Comparison of ENCODE assay signal across 8 cellular contexts in the genomic region with DNA sequence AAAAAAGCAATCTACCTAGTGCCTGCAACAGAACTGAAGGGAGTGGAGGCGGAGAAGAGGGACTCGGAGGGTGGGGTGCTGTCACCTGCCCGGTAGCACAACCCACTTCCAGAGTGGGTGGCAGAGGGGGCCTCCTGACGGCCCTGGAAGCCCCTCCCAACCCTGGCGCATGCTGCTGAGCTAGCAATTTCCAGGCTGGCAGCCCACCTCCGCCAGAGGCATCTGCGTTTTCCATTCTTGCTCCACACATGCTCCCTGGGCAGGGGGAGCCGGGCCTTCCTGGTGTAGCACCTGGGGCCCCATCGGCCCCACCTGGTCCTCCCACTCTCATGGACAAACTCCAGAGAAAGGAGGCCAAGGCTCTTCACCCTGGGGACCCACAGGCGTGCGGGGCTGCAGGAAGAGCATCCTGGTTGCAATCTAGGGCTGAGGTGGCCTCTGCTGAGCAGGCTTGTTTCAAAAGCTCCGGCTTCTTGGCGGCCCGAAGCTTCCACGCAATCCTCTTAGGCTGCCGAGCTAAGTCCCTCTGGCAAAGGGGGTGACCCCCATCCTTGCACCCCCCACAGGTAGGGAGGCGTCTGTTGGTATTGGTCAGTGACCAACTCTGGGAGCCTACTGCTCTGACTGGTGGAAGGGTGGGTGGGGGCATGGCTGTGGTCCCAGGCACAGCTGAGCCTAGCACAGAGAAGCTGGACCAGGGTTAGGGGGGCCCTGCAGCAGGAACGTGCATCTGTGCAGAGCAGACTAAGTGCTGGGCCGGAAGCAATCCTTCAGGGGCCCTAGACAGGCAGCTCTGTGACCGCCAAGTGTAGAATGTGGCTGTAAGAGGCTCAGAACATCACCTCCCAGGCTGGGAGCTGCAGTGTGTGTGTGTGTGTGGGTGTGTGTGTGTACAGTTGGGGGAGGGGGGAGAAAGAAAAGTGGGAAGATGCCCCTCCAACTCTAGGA. TPM values are rescaled to one million over a fixed set of nuclear protein-coding genes. Genes with fewer than 3 reads are reported as not detected.
DNase-seq lines count a peak whose midpoint lies in the region; ATAC-seq and TF ChIP-seq lines count a peak whose summit lies in the region.

No MANE protein-coding gene starts in this region.

- POLR2A ChIA-PET in naive thymus-derived CD4-positive, alpha-beta T cell (lab: Charles Lee): no interaction called here

- H3K36me3 Mint-ChIP-seq in naive thymus-derived CD4-positive, alpha-beta T cell: peaks cover 0 to 12% (median 0%) of the 10 kb centered on the region in 5 donors

- no peak for TF ChIP-seq CTCF in SU-DHL-6 (IDR thresholded peaks at IDR 0.05; ENCODE audit: insufficient read depth, low read length, poor library complexity, severe bottlenecking)
- TF ChIP-seq CTCF in epithelial cell of esophagus (IDR thresholded peaks at IDR 0.05; ENCODE audit: insufficient read depth, low read depth, low read length, missing control alignments): no peak

- H3K4me1 ChIP-seq in ES-I3 (ENCODE audit: insufficient read depth, low read length): peaks cover 7% of the 10 kb centered on the region; the same call in 1 of the 2 replicates
- H3K4me1 ChIP-seq in naive thymus-derived CD4-positive, alpha-beta T cell (ENCODE audit: control insufficient read depth in 2 of 2, insufficient read depth in 2 of 2, low read length in 2 of 2): peaks cover 10 to 24% of the 10 kb centered on the region in 2 donors

- H3K9ac ChIP-seq in ES-I3 (ENCODE audit: low read depth, low read length) (peak overlapping the region; percentile 74; the same call in 1 of the 2 replicates), SU-DHL-6 (ENCODE audit: low read length) (0 out of 2 replicates have a peak overlapping the region, but pooled peaks have one; percentile 63)

- no peaks in the 10 kb centered on the region for H3F3A ChIP-seq in SU-DHL-6 (ENCODE audit: insufficient read depth)

- H3K27me3 ChIP-seq in SU-DHL-6 (ENCODE audit: low read length): no peaks in the 10 kb centered on the region
- no peaks in the 10 kb centered on the region for H3K27me3 ChIP-seq in naive thymus-derived CD4-positive, alpha-beta T cell (ENCODE audit: control insufficient read depth in 2 of 2, insufficient read depth in 2 of 2, low read length in 2 of 2)

- H3K4me3 ChIP-seq in SU-DHL-6 (ENCODE audit: insufficient read depth, low read length, poor library complexity, severe bottlenecking) (no peak overlapping the region), epithelial cell of esophagus (ENCODE audit: low read length) (peak overlapping the region; percentile 74)
- H3K4me3 ChIP-seq in naive thymus-derived CD4-positive, alpha-beta T cell (ENCODE audit: low read length): peak overlapping the region; percentile 63

- peak overlapping the region; percentile 83 to 92 (median 88) for H3K4me3 Mint-ChIP-seq in naive thymus-derived CD4-positive, alpha-beta T cell

- no peak overlapping the region for H2AFZ ChIP-seq in SU-DHL-6 (ENCODE audit: low read depth, low read length, severe bottlenecking)

- no peak overlapping the region for H3K27ac ChIP-seq in SU-DHL-6 (ENCODE audit: low read depth, low read length)
- no peak overlapping the region for H3K27ac ChIP-seq in naive thymus-derived CD4-positive, alpha-beta T cell (ENCODE audit: low read depth, low read length)

- ATAC-seq in naive thymus-derived CD4-positive, alpha-beta T cell: no peak
- ATAC-seq in GM18873 (IDR thresholded peaks at IDR 0.05; ENCODE audit: low FRiP score, unreplicated experiment): no peak
- no peak for ATAC-seq in HG02571 (IDR thresholded peaks at IDR 0.05; ENCODE audit: unreplicated experiment)

- peak overlapping the region in 5 of 9 donors; percentile 22 to 82 (median 57) for H3K27ac Mint-ChIP-seq in naive thymus-derived CD4-positive, alpha-beta T cell

- H3K27me3 Mint-ChIP-seq in naive thymus-derived CD4-positive, alpha-beta T cell: peaks cover 0 to 14% (median 0%) of the 10 kb centered on the region in 5 donors

- H3K9me3 Mint-ChIP-seq in naive thymus-derived CD4-positive, alpha-beta T cell: no peaks in the 10 kb centered on the region

- H3K9me3 ChIP-seq in ES-I3 (ENCODE audit: control insufficient read depth, insufficient read depth, low read length): no peaks in the 10 kb centered on the region
- H3K9me3 ChIP-seq in SU-DHL-6 (ENCODE audit: insufficient read depth, low read length): no peaks in the 10 kb centered on the region
- H3K9me3 ChIP-seq in naive thymus-derived CD4-positive, alpha-beta T cell (ENCODE audit: control insufficient read depth in 2 of 3, low read length in 3 of 3): no peaks in the 10 kb centered on the region

- no peak for DNase-seq in epithelial cell of esophagus (ENCODE audit: low read depth)
- peak in 2 of 9 donors; percentile 3 to 20 for DNase-seq in naive thymus-derived CD4-positive, alpha-beta T cell
- DNase-seq in NCI-H524 treated with DMSO at 0.1 percent for 48 hours (lab: John Stamatoyannopoulos, UW): no peak
- DNase-seq in putamen (ENCODE audit: low spot score): no peak

- peaks cover 4% of the 10 kb centered on the region; the same call in 1 of the 2 replicates for H4K20me1 ChIP-seq in SU-DHL-6 (ENCODE audit: low read depth, low read length)

- CTCF ChIA-PET in naive thymus-derived CD4-positive, alpha-beta T cell (lab: Charles Lee): interaction anchor here (0.7 kb wide), 1 partner anchor 10 kb away, joined by 3 read pairs; no protein-coding TSS in a partner anchor

- intact Hi-C loops in naive thymus-derived CD4-positive, alpha-beta T cell (cut with micrococcal nuclease): loop anchor here (5.0 to 10.0 kb wide), 4 partner anchors 84 to 614 kb away; partner anchors contain the start of genes SFT2D3 (in 1 of the 2) and UGGT1 (in 1 of the 2)

- peaks cover 20% of the 10 kb centered on the region for H3K79me2 ChIP-seq in SU-DHL-6 (ENCODE audit: insufficient read depth, low read length)

- peaks cover 25 to 59% (median 52%) of the 10 kb centered on the region in 7 donors for H3K4me1 Mint-ChIP-seq in naive thymus-derived CD4-positive, alpha-beta T cell

- no peaks in the 10 kb centered on the region for H3K9me2 ChIP-seq in SU-DHL-6 (replicated peaks; ENCODE audit: insufficient read depth, low read length)

- H3K36me3 ChIP-seq in ES-I3 (ENCODE audit: insufficient read depth, low read length) (no peaks in the 10 kb centered on the region), SU-DHL-6 (ENCODE audit: low read length) (no peaks in the 10 kb centered on the region)
- peaks cover 0 to 3% (median 0%) of the 10 kb centered on the region in 3 experiments for H3K36me3 ChIP-seq in naive thymus-derived CD4-positive, alpha-beta T cell (ENCODE audit: control insufficient read depth in 2 of 3, insufficient read depth in 3 of 3, low read length in 3 of 3)

- peak overlapping the region; percentile 60 for H3K4me2 ChIP-seq in SU-DHL-6 (ENCODE audit: low read depth, low read length, poor library complexity, severe bottlenecking)

RNA-seq across cellular contexts. Expression of gene HS6ST1, which starts 2.6 kb away (rescaled TPM):
- total RNA-seq in naive thymus-derived CD4-positive, alpha-beta T cell: 10 to 100 TPM; 10.3 to 14.3 (median 13.1) TPM
- 1 to 10 TPM; 1.6 to 4.3 TPM for polyA plus RNA-seq in naive thymus-derived CD4-positive, alpha-beta T cell
